1 cellular context compared by ENCODE assay signal in genomic region chr16:88540346-88540977, GRCh38.
TF ChIP-seq lines count a peak whose summit lies in the region.

No MANE protein-coding gene starts in this region.

TF ChIP-seq in GM23338, 12 proteins besides CTCF, POLR2A, EP300 and RAD21 (continued from another document):
- no peak for TF ChIP-seq ZNF462 (CRISPR knock-in tag; IDR thresholded peaks at IDR 0.05)
